ENCODE assay signal across 3 cellular contexts in the genomic region with DNA sequence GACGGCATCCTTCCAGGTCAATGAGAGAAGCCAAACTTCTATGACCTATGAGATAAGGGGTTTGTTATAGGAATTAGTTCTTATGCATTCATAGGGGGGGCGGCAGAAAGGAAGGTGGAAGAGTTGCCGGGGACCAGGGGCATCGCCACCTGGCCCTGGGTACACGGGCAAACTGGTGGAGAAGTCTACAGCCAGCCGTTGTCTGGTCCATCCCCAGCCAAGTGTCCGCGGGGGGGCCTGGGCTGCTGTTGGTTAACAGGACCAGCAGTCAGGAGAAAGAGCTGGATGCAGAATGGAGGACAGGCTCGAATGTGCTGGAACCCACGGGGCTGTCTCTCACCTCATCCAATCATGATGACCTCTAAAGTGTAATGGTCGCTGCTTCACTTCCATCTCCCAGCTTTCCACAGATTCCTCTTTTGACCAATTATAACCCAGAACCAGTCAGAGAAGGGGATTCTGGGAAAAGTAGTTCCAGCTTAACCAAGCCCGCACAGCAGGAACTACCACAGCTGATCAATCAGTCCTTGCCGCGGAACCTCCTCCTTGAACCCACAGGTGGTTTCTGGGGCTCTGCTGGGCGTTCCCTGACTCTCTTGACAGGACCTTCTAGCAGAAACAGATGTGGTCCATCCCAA.
A peak's percentile ranks its signal among the peaks of the same experiment; 100 is the strongest.
TF ChIP-seq lines count a peak whose summit lies in the region.

No MANE protein-coding gene starts in this region.

TF ChIP-seq in GM23338, 12 proteins besides CTCF, POLR2A, EP300 and RAD21:
- TF ChIP-seq, protein P1, sequence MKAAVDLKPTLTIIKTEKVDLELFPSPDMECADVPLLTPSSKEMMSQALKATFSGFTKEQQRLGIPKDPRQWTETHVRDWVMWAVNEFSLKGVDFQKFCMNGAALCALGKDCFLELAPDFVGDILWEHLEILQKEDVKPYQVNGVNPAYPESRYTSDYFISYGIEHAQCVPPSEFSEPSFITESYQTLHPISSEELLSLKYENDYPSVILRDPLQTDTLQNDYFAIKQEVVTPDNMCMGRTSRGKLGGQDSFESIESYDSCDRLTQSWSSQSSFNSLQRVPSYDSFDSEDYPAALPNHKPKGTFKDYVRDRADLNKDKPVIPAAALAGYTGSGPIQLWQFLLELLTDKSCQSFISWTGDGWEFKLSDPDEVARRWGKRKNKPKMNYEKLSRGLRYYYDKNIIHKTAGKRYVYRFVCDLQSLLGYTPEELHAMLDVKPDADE (IDR thresholded peaks at IDR 0.05), result peak; percentile 21; the same call in 1 of the 2 replicates
- no peak for TF ChIP-seq EZH2 (IDR thresholded peaks at IDR 0.05; ENCODE audit: low read depth, unreplicated experiment)
TF ChIP-seq in GM23338: peak in this region for 1.

TF ChIP-seq in SK-N-SH treated with all-trans-retinoic acid at 6 μM for 48 hours, 23 proteins besides CTCF, POLR2A, EP300 and RAD21:
- TF ChIP-seq, protein P2, sequence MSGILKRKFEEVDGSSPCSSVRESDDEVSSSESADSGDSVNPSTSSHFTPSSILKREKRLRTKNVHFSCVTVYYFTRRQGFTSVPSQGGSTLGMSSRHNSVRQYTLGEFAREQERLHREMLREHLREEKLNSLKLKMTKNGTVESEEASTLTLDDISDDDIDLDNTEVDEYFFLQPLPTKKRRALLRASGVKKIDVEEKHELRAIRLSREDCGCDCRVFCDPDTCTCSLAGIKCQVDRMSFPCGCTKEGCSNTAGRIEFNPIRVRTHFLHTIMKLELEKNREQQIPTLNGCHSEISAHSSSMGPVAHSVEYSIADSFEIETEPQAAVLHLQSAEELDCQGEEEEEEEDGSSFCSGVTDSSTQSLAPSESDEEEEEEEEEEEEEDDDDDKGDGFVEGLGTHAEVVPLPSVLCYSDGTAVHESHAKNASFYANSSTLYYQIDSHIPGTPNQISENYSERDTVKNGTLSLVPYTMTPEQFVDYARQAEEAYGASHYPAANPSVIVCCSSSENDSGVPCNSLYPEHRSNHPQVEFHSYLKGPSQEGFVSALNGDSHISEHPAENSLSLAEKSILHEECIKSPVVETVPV (CRISPR knock-in tag; IDR thresholded peaks at IDR 0.05), result no peak
- no peak for TF ChIP-seq ZNF565 (CRISPR knock-in tag; conservative IDR thresholded peaks at IDR 0.05; ENCODE audit: low read depth)
- no peak for TF ChIP-seq BACH2 (CRISPR knock-in tag; IDR thresholded peaks at IDR 0.05; ENCODE audit: borderline replicate concordance)
- TF ChIP-seq TOX (CRISPR knock-in tag; IDR thresholded peaks at IDR 0.05; ENCODE audit: borderline replicate concordance), result no peak
- TF ChIP-seq ZFP30 (CRISPR knock-in tag; IDR thresholded peaks at IDR 0.05), result no peak
- TF ChIP-seq, protein P3, sequence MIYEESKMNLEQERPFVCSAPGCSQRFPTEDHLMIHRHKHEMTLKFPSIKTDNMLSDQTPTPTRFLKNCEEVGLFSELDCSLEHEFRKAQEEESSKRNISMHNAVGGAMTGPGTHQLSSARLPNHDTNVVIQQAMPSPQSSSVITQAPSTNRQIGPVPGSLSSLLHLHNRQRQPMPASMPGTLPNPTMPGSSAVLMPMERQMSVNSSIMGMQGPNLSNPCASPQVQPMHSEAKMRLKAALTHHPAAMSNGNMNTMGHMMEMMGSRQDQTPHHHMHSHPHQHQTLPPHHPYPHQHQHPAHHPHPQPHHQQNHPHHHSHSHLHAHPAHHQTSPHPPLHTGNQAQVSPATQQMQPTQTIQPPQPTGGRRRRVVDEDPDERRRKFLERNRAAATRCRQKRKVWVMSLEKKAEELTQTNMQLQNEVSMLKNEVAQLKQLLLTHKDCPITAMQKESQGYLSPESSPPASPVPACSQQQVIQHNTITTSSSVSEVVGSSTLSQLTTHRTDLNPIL (CRISPR knock-in tag; IDR thresholded peaks at IDR 0.05; ENCODE audit: low read depth), result no peak
- no peak for TF ChIP-seq ZC3H10 (CRISPR knock-in tag; IDR thresholded peaks at IDR 0.05)
- TF ChIP-seq PPARA (CRISPR knock-in tag; IDR thresholded peaks at IDR 0.05; ENCODE audit: borderline replicate concordance), result no peak
- no peak for TF ChIP-seq TCF4 (CRISPR knock-in tag; IDR thresholded peaks at IDR 0.05; ENCODE audit: borderline replicate concordance)
- TF ChIP-seq ZNF8 (CRISPR knock-in tag; IDR thresholded peaks at IDR 0.05), result no peak
- TF ChIP-seq ARNTL (CRISPR knock-in tag; IDR thresholded peaks at IDR 0.05; ENCODE audit: borderline replicate concordance, low read depth), result no peak
- no peak for TF ChIP-seq CSDC2 (CRISPR knock-in tag; IDR thresholded peaks at IDR 0.05)
- TF ChIP-seq, protein P4, sequence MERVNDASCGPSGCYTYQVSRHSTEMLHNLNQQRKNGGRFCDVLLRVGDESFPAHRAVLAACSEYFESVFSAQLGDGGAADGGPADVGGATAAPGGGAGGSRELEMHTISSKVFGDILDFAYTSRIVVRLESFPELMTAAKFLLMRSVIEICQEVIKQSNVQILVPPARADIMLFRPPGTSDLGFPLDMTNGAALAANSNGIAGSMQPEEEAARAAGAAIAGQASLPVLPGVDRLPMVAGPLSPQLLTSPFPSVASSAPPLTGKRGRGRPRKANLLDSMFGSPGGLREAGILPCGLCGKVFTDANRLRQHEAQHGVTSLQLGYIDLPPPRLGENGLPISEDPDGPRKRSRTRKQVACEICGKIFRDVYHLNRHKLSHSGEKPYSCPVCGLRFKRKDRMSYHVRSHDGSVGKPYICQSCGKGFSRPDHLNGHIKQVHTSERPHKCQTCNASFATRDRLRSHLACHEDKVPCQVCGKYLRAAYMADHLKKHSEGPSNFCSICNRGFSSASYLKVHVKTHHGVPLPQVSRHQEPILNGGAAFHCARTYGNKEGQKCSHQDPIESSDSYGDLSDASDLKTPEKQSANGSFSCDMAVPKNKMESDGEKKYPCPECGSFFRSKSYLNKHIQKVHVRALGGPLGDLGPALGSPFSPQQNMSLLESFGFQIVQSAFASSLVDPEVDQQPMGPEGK (CRISPR knock-in tag; IDR thresholded peaks at IDR 0.05; ENCODE audit: borderline replicate concordance), result no peak
- TF ChIP-seq RARB (CRISPR knock-in tag; IDR thresholded peaks at IDR 0.05), result no peak
- no peak for TF ChIP-seq GLIS3 (CRISPR knock-in tag; IDR thresholded peaks at IDR 0.05)
- TF ChIP-seq ISL1 (CRISPR knock-in tag; IDR thresholded peaks at IDR 0.05), result no peak
- TF ChIP-seq ESRRG (CRISPR knock-in tag; IDR thresholded peaks at IDR 0.05), result no peak

TF ChIP-seq in H1, 55 proteins besides CTCF, POLR2A, EP300 and RAD21:
- TF ChIP-seq SIX5 (IDR thresholded peaks at IDR 0.05; ENCODE audit: low read depth, low read length) (peak; percentile 14; the same call in 1 of the 2 replicates), EZH2 (IDR thresholded peaks at IDR 0.05; ENCODE audit: low read depth, low read length, severe bottlenecking) (no peak), SAP30 (IDR thresholded peaks at IDR 0.05; ENCODE audit: insufficient read depth, insufficient replicate concordance, low read length) (no peak), PHF8 (conservative IDR thresholded peaks at IDR 0.05; ENCODE audit: low read depth, low read length) (no peak), CBX5 (IDR thresholded peaks at IDR 0.05; ENCODE audit: low read depth, low read length) (no peak)
